21 cellular contexts compared by ENCODE assay signal in the genomic region with DNA sequence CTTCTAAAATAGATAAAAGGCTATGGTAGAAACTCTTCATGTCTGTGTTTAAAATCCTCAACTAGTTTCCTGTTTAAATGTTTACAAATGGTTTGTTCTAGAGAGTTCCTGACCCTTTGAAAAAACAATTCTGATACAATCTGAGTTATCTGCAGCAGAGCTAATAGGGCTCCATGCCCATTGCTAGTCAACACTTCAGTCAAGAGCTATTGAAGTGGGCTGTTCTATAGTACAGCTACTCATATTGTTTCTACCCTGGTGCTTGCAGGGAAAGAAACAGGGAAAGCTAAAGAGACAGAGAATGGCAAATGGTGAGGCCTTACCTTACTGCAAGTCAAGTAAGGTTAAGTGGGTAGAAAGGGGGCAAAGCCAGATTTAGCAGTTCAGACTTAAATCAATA.
A peak's percentile ranks its signal among the peaks of the same experiment; 100 is the strongest.
DNase-seq lines count a peak whose midpoint lies in the region; ATAC-seq and TF ChIP-seq lines count a peak whose summit lies in the region.
"Had no signal": no experiment of that assay in that cellular context is flagged by ENCODE, and none has a peak within 500 bp of the region (broad histone marks: within the 10 kb centered on the region; RNA-seq: fewer than 3 reads in every experiment).

No MANE protein-coding gene starts in this region.

- peaks cover 0 to 14% of the 10 kb centered on the region in 2 donors for H3K4me1 ChIP-seq in left lung
- H3K4me1 ChIP-seq: testis had no signal

- no peaks in the 10 kb centered on the region for H3K9me3 ChIP-seq in left lung
- H3K9me3 ChIP-seq: testis had no signal

- no peak overlapping the region for H3K4me3 ChIP-seq in left lung
- H3K4me3 ChIP-seq: testis had no signal

- intact Hi-C loops in left lung (cut with DNase I), result no loop called here

- H3K27ac ChIP-seq in left lung, result no peak overlapping the region
- H3K27ac ChIP-seq: testis, WERI-Rb-1 had no signal

- no peak for TF ChIP-seq CTCF in left lung (IDR thresholded peaks at IDR 0.05)

- DNase-seq in DMS79 (lab: John Stamatoyannopoulos, UW) (peak; percentile 76), NCI-H1436 (lab: John Stamatoyannopoulos, UW) (peak; percentile 36), NCI-H510A (lab: John Stamatoyannopoulos, UW) (peak; percentile 70), left lung (no peak), OCI-M2 (lab: John Stamatoyannopoulos, UW; ENCODE audit: unreplicated experiment) (no peak), HK-2 (ENCODE audit: unreplicated experiment) (no peak)
- DNase-seq: activated CD4-positive, alpha-beta T cell treated with anti-CD3 and anti-CD28 coated beads, Interleukin-2, amount 50 U/mL, for 1 hour; activated CD8-positive, alpha-beta memory T cell treated with anti-CD3 and anti-CD28 coated beads, Interleukin-2, amount 50 U/mL, for 48 hours; activated naive CD8-positive, alpha-beta T cell treated with anti-CD3 and anti-CD28 coated beads, Interleukin-2, amount 10 ng/mL, durations not matched to agents 7 days and 5 days; effector CD8-positive, alpha-beta T cell; HCEC 1CT; hippocampal formation; MV-4-11; stimulated activated CD4-positive, alpha-beta T cell treated with anti-CD3 and anti-CD28 coated beads, Interleukin-2, amount 100 ng/mL, for 24 hours; T-helper 2 cell; testis; WERI-Rb-1 had no signal

- H3K27me3 ChIP-seq in left lung, result no peaks in the 10 kb centered on the region
- H3K27me3 ChIP-seq: testis had no signal

- peak; percentile 94 for ATAC-seq in left lung
- no peak for ATAC-seq in HG03571 (IDR thresholded peaks at IDR 0.05; ENCODE audit: unreplicated experiment)
- ATAC-seq in GM19452 (IDR thresholded peaks at IDR 0.05; ENCODE audit: unreplicated experiment), result no peak
- ATAC-seq: esophagus mucosa; stimulated activated memory B cell treated with anti-CD40 and anti-IgM and Interleukin-4, amounts not matched to agents 10 μg/mL and 1 μg/mL and 100 μg/mL, for 72 hours had no signal

- H3K36me3 ChIP-seq in left lung, result no peaks in the 10 kb centered on the region
- H3K36me3 ChIP-seq: WERI-Rb-1 had no signal

Comparison
In these comparisons a context has a peak if more than half of its experiments do, and no peak if none do; other contexts are left out.
1. DNase-seq: peak in DMS79 (single experiment), NCI-H1436 (single experiment) and NCI-H510A (single experiment); none in left lung (0 of 2), OCI-M2 (single experiment) and HK-2 (single experiment).